In the genomic region with DNA sequence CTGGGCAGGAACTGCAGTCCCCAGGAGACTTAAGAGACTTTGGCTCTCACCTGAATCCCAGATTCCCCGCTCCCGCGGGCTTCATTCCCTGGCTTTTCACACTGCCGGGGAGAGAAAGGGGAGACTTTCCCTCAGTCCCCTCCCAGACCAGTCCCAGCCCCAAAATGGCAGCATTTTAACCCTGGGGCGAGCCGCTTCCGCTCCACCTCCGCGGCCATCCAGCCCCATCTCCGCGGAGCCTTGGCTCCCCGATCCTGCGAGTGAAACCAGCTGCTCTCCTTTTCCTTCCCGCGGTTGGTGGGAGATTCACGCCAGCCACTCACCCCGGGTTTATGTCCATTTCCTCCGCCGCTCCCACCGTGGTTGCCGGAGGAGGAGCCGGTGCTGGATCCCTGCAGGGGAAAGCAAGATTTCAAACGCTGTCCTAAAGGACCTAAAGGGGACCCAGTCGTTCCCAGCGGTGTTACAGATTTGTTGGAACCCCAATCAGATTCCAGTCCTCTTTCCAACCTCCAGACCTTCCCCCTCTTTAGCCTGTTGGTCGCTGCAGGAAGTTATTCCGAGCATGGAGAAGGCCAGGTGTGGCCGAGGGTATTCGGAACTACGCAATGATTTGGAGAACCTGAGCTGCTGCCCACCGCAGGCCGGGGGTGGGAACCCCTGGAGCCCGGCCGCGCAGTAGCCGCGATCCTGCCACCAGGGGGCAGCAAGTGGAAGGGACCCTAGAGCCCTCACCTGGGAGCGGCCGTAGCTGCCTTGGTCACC, we compare ENCODE assay signal across 8 cellular contexts. TPM values are rescaled to one million over a fixed set of nuclear protein-coding genes. Genes with fewer than 3 reads are reported as not detected.
A peak's percentile ranks its signal among the peaks of the same experiment; 100 is the strongest.
DNase-seq lines count a peak whose midpoint lies in the region; ATAC-seq and TF ChIP-seq lines count a peak whose summit lies in the region.

No MANE protein-coding gene starts in this region.

- H3K36me3 Mint-ChIP-seq in activated CD4-positive, alpha-beta memory T cell treated with anti-CD3 and anti-CD28 coated beads for 36 hours: no peaks in the 10 kb centered on the region

- WGBS in lung, 2 donors: 0 to 1% methylated on average over 39 of the region's 39 CpGs

- CTCF ChIA-PET in activated CD4-positive, alpha-beta memory T cell treated with anti-CD3 and anti-CD28 coated beads for 36 hours (lab: Charles Lee): interaction anchor here (0.5 to 4.7 kb wide), 35 partner anchors 8 to 415 kb away, joined by 3 to 59 read pairs (median 4); partner anchors contain the start of genes COX6B1, FFAR1, FFAR3 and PMIS2

- TF ChIP-seq CTCF in lung (IDR thresholded peaks at IDR 0.05; ENCODE audit: control extremely low read depth, extremely low read depth): peak; percentile 63

- DNase-seq in AML-193 (lab: John Stamatoyannopoulos, UW): peak; percentile 3 to 6
- peak; percentile 36 for DNase-seq in NCI-H2196 treated with DMSO at 0.1 percent for 48 hours (lab: John Stamatoyannopoulos, UW; ENCODE audit: unreplicated experiment)
- DNase-seq in activated CD4-positive, alpha-beta memory T cell treated with anti-CD3 and anti-CD28 coated beads for 36 hours: peak; percentile 81
- peak; percentile 70 for DNase-seq in effector CD4-positive, alpha-beta T cell
- peak; percentile 90 for DNase-seq in lung (ENCODE audit: low spot score)
- DNase-seq in stimulated activated CD8-positive, alpha-beta memory T cell treated with anti-CD3 and anti-CD28 coated beads, Interleukin-12 subunit alpha, Interleukin-12 subunit beta, amount 100 ng/mL, for 1 hour (ENCODE audit: low read depth): peak; percentile 61

- peak overlapping the region; percentile 32 for H3K4me3 ChIP-seq in lung

- no peaks in the 10 kb centered on the region for H3K27me3 ChIP-seq in lung (ENCODE audit: control insufficient read depth, insufficient read depth)

- H3K4me3 Mint-ChIP-seq in activated CD4-positive, alpha-beta memory T cell treated with anti-CD3 and anti-CD28 coated beads for 36 hours: peak overlapping the region; percentile 62

- POLR2A ChIA-PET in activated CD4-positive, alpha-beta memory T cell treated with anti-CD3 and anti-CD28 coated beads for 36 hours (lab: Charles Lee): interaction anchor here (0.6 kb wide), 1 partner anchor 31 kb away, joined by 3 read pairs; no protein-coding TSS in a partner anchor

- no peaks in the 10 kb centered on the region for H3K9me3 ChIP-seq in lung (ENCODE audit: control insufficient read depth in 2 of 2, insufficient read depth in 1 of 2, low read length in 1 of 2)

- peaks cover 0 to 6% of the 10 kb centered on the region in 2 donors for H3K4me1 ChIP-seq in lung (ENCODE audit: control insufficient read depth in 2 of 2, insufficient read depth in 2 of 2, low read length in 2 of 2)

- no peak overlapping the region for H3K27ac Mint-ChIP-seq in activated CD4-positive, alpha-beta memory T cell treated with anti-CD3 and anti-CD28 coated beads for 36 hours

- intact Hi-C loops in activated CD4-positive, alpha-beta memory T cell treated with anti-CD3 and anti-CD28 coated beads for 36 hours (cut with micrococcal nuclease): loop anchor here (1.0 to 5.0 kb wide), 2 partner anchors 37 to 82 kb away; partner anchors contain the start of gene TMEM147

- peaks cover 13% of the 10 kb centered on the region for H3K4me1 Mint-ChIP-seq in activated CD4-positive, alpha-beta memory T cell treated with anti-CD3 and anti-CD28 coated beads for 36 hours (ENCODE audit: low read depth)

- peak overlapping the region in 1 of 2 donors; percentile 87 for H3K27ac ChIP-seq in lung (ENCODE audit: low read depth in 1 of 2, low read length in 1 of 2)

- no peaks in the 10 kb centered on the region for H3K9me3 Mint-ChIP-seq in activated CD4-positive, alpha-beta memory T cell treated with anti-CD3 and anti-CD28 coated beads for 36 hours

- peak; percentile 66 for ATAC-seq in GM21786 (IDR thresholded peaks at IDR 0.05; ENCODE audit: unreplicated experiment)
- ATAC-seq in lung (ENCODE audit: insufficient read depth, low FRiP score): peak; percentile 77
- no peak for ATAC-seq in GM19351 (IDR thresholded peaks at IDR 0.05; ENCODE audit: unreplicated experiment)

- no peaks in the 10 kb centered on the region for H3K36me3 ChIP-seq in lung (ENCODE audit: control insufficient read depth in 2 of 2, insufficient read depth in 2 of 2, low read length in 2 of 2)

- peaks cover 29% of the 10 kb centered on the region for H3K27me3 Mint-ChIP-seq in activated CD4-positive, alpha-beta memory T cell treated with anti-CD3 and anti-CD28 coated beads for 36 hours

RNA-seq across cellular contexts. Expression of gene DMKN, which starts 3.4 kb away (rescaled TPM):
- total RNA-seq in activated CD4-positive, alpha-beta memory T cell treated with anti-CD3 and anti-CD28 coated beads for 36 hours: 1 to 10 TPM; 2.1 to 2.4 TPM
- total RNA-seq in lung: 100 to 1,000 TPM in 1 of 2 donors, 10 to 100 TPM in 1; 84.6 to 127 TPM
- polyA plus RNA-seq in lung: 100 to 1,000 TPM in 1 of 2 donors, 10 to 100 TPM in 1; 79.0 to 278 TPM

RNA-seq across cellular contexts. Expression of gene SBSN, which starts 18.1 kb away (rescaled TPM):
- under 1 TPM in 1 of 2 experiments, not detected in 1; 0.10 TPM for total RNA-seq in activated CD4-positive, alpha-beta memory T cell treated with anti-CD3 and anti-CD28 coated beads for 36 hours
- under 1 TPM in 1 of 2 donors, not detected in 1; 0.09 TPM for total RNA-seq in lung
- under 1 TPM; 0.08 to 0.39 TPM for polyA plus RNA-seq in lung

RNA-seq across cellular contexts. Expression of gene KRTDAP, which starts 19.8 kb away (rescaled TPM):
- not detected for total RNA-seq in activated CD4-positive, alpha-beta memory T cell treated with anti-CD3 and anti-CD28 coated beads for 36 hours
- total RNA-seq in lung: not detected
- under 1 TPM; 0.16 to 0.49 TPM for polyA plus RNA-seq in lung

RNA-seq across cellular contexts. Expression of gene GAPDHS, which starts 23.2 kb away (rescaled TPM):
- total RNA-seq in activated CD4-positive, alpha-beta memory T cell treated with anti-CD3 and anti-CD28 coated beads for 36 hours: not detected
- not detected for total RNA-seq in lung
- not detected for polyA plus RNA-seq in lung

RNA-seq across cellular contexts. Expression of gene TMEM147, which starts 35.4 kb away (rescaled TPM):
- total RNA-seq in activated CD4-positive, alpha-beta memory T cell treated with anti-CD3 and anti-CD28 coated beads for 36 hours: 10 to 100 TPM; 73.5 to 81.9 TPM
- total RNA-seq in lung: 10 to 100 TPM; 39.0 to 98.8 TPM
- 100 to 1,000 TPM; 150 to 167 TPM for polyA plus RNA-seq in lung

Comparison
In these comparisons a context has a peak if more than half of its experiments do, and no peak if none do; other contexts are left out.
1. DNase-seq: peak in every context shown above with its lines; median percentile 90 in lung; 81 in activated CD4-positive, alpha-beta memory T cell treated with anti-CD3 and anti-CD28 coated beads for 36 hours; 70 in effector CD4-positive, alpha-beta T cell; 61 in stimulated activated CD8-positive, alpha-beta memory T cell treated with anti-CD3 and anti-CD28 coated beads, Interleukin-12 subunit alpha, Interleukin-12 subunit beta, amount 100 ng/mL, for 1 hour; 36 in NCI-H2196 treated with DMSO at 0.1 percent for 48 hours; 4 in AML-193.
2. RNA of gene DMKN, which starts 3.4 kb away (total RNA-seq): 84.6 to 127 TPM in lung; 2.1 to 2.4 TPM in activated CD4-positive, alpha-beta memory T cell treated with anti-CD3 and anti-CD28 coated beads for 36 hours; every median in the first group is over 10 times any median in the second.